Comparison of ENCODE assay signal across 24 cellular contexts in genomic region chr7:7923818-7924217, GRCh38. TPM values are rescaled to one million over a fixed set of nuclear protein-coding genes. Genes with fewer than 3 reads are reported as not detected.
DNase-seq lines count a peak whose midpoint lies in the region; ATAC-seq lines count a peak whose summit lies in the region.
"Had no signal": no experiment of that assay in that cellular context is flagged by ENCODE, and none has a peak within 500 bp of the region (broad histone marks: within the 10 kb centered on the region; RNA-seq: fewer than 3 reads in every experiment).

No MANE protein-coding gene starts in this region.

- POLR2A ChIA-PET in CD8-positive, alpha-beta memory T cell (lab: Charles Lee): interaction anchor here (0.7 kb wide), 1 partner anchor 265 kb away, joined by 19 read pairs; no protein-coding TSS in a partner anchor

- H3K27ac Mint-ChIP-seq in CD8-positive, alpha-beta memory T cell: peak overlapping the region in 7 of 8 donors; percentile 0 to 67 (median 36)
- H3K27ac Mint-ChIP-seq in IgD-negative memory B cell: no peak overlapping the region
- H3K27ac Mint-ChIP-seq in T-helper 17 cell: peak overlapping the region; percentile 32
- peak overlapping the region in 1 of 2 donors; percentile 20 for H3K27ac Mint-ChIP-seq in natural killer cell treated with Interleukin-12 subunit alpha and Interleukin-12 subunit beta and Interleukin-15 and Interleukin-18, amount 100 ng/mL, for 72 hours
- H3K27ac Mint-ChIP-seq: nephron; stimulated activated naive B cell treated with anti-CD40 and anti-IgM and Interleukin-4, amounts not matched to agents 10 μg/mL and 1 μg/mL and 100 μg/mL, for 72 hours had no signal

- no peak overlapping the region for H3K4me3 ChIP-seq in CD8-positive, alpha-beta memory T cell (ENCODE audit: low read length)
- H3K4me3 ChIP-seq: cardiac muscle cell, Peyer's patch, right atrium auricular region, suprapubic skin had no signal

- H3K36me3 ChIP-seq in CD8-positive, alpha-beta memory T cell (ENCODE audit: insufficient read depth, low read length): no peaks in the 10 kb centered on the region
- H3K36me3 ChIP-seq: cardiac muscle cell, Peyer's patch, right atrium auricular region, suprapubic skin had no signal

- H3K27me3 ChIP-seq in CD8-positive, alpha-beta memory T cell (ENCODE audit: insufficient read depth, low read length, poor library complexity, severe bottlenecking): no peaks in the 10 kb centered on the region
- H3K27me3 ChIP-seq: cardiac muscle cell, Peyer's patch, right atrium auricular region, suprapubic skin had no signal

- CTCF ChIA-PET in CD8-positive, alpha-beta memory T cell (lab: Charles Lee): no interaction called here

- H3K27me3 Mint-ChIP-seq in CD8-positive, alpha-beta memory T cell: no peaks in the 10 kb centered on the region
- H3K27me3 Mint-ChIP-seq in IgD-negative memory B cell (no peaks in the 10 kb centered on the region), T-helper 17 cell (no peaks in the 10 kb centered on the region)
- no peaks in the 10 kb centered on the region for H3K27me3 Mint-ChIP-seq in natural killer cell treated with Interleukin-12 subunit alpha and Interleukin-12 subunit beta and Interleukin-15 and Interleukin-18, amount 100 ng/mL, for 72 hours
- H3K27me3 Mint-ChIP-seq: stimulated activated naive B cell treated with anti-CD40 and anti-IgM and Interleukin-4, amounts not matched to agents 10 μg/mL and 1 μg/mL and 100 μg/mL, for 72 hours had no signal

- H3K4me3 Mint-ChIP-seq in CD8-positive, alpha-beta memory T cell: peak overlapping the region in 6 of 7 donors; percentile 6 to 67 (median 55)
- H3K4me3 Mint-ChIP-seq in IgD-negative memory B cell (peak overlapping the region in 3 of 4 donors; percentile 2 to 37 (median 35)), T-helper 17 cell (peak overlapping the region; percentile 73)
- H3K4me3 Mint-ChIP-seq in natural killer cell treated with Interleukin-12 subunit alpha and Interleukin-12 subunit beta and Interleukin-15 and Interleukin-18, amount 100 ng/mL, for 72 hours: peak overlapping the region; percentile 7
- H3K4me3 Mint-ChIP-seq: activated T-cell treated with anti-CD3 and anti-CD28 coated beads, Interleukin-2, amount 50 U/mL, for 4 hours; nephron; stimulated activated naive B cell treated with anti-CD40 and anti-IgM and Interleukin-4, amounts not matched to agents 10 μg/mL and 1 μg/mL and 100 μg/mL, for 72 hours had no signal

- no peak overlapping the region for H3K27ac ChIP-seq in CD8-positive, alpha-beta memory T cell (ENCODE audit: low read depth, low read length)
- H3K27ac ChIP-seq: cardiac muscle cell, parathyroid adenoma, Peyer's patch, right atrium auricular region, suprapubic skin had no signal

- no peaks in the 10 kb centered on the region for H3K9me3 ChIP-seq in CD8-positive, alpha-beta memory T cell (ENCODE audit: low read length)
- H3K9me3 ChIP-seq in T-helper 17 cell (ENCODE audit: control insufficient read depth, low read length, poor library complexity, severe bottlenecking): no peaks in the 10 kb centered on the region
- H3K9me3 ChIP-seq: Peyer's patch, right atrium auricular region, suprapubic skin had no signal

- peak; percentile 41 for ATAC-seq in T-helper 17 cell
- no peak for ATAC-seq in natural killer cell treated with Interleukin-12 subunit alpha and Interleukin-12 subunit beta and Interleukin-15 and Interleukin-18, amount 100 ng/mL, for 72 hours
- ATAC-seq in HG02970 (IDR thresholded peaks at IDR 0.05; ENCODE audit: low FRiP score, unreplicated experiment): no peak
- ATAC-seq: activated T-cell treated with anti-CD3 and anti-CD28 coated beads, Interleukin-2, amount 50 U/mL, for 4 hours; left ventricle myocardium superior; stimulated activated naive B cell treated with anti-CD40 and anti-IgM and Interleukin-4, amounts not matched to agents 10 μg/mL and 1 μg/mL and 100 μg/mL, for 72 hours had no signal

- H3K4me1 Mint-ChIP-seq in CD8-positive, alpha-beta memory T cell: peaks cover 29 to 54% (median 49%) of the 10 kb centered on the region in 3 donors
- H3K4me1 Mint-ChIP-seq in IgD-negative memory B cell: peaks cover 33 to 42% (median 40%) of the 10 kb centered on the region in 3 donors
- peaks cover 30% of the 10 kb centered on the region for H3K4me1 Mint-ChIP-seq in T-helper 17 cell
- H3K4me1 Mint-ChIP-seq in natural killer cell treated with Interleukin-12 subunit alpha and Interleukin-12 subunit beta and Interleukin-15 and Interleukin-18, amount 100 ng/mL, for 72 hours (ENCODE audit: low read depth in 2 of 2): peaks cover 21 to 25% of the 10 kb centered on the region in 2 donors
- H3K4me1 Mint-ChIP-seq: nephron had no signal

- no peak for DNase-seq in CD8-positive, alpha-beta memory T cell
- DNase-seq in T-helper 17 cell (no peak), dermis blood vessel endothelial cell (no peak), AG08396 (ENCODE audit: low spot score) (no peak)
- DNase-seq in natural killer cell treated with Interleukin-12 subunit alpha and Interleukin-12 subunit beta and Interleukin-15 and Interleukin-18, amount 100 ng/mL, for 72 hours (ENCODE audit: low spot score): no peak
- DNase-seq: activated naive CD4-positive, alpha-beta T cell treated with anti-CD3 and anti-CD28 coated beads, Interleukin-2, amount 50 U/mL, for 16 hours; activated T-cell treated with anti-CD3 and anti-CD28 coated beads, Interleukin-2, amount 50 U/mL, for 4 hours; anterior cingulate cortex; DMS79 treated with DMSO at 0.1 percent for 48 hours; islet precursor cell; left ventricle myocardium superior; midbrain; NCI-H1436; NCI-H510A; Peyer's patch; SIG-M5; stimulated activated naive B cell treated with anti-CD40 and anti-IgM and Interleukin-4, amounts not matched to agents 10 μg/mL and 1 μg/mL and 100 μg/mL, for 72 hours had no signal

- peaks cover 0 to 3% (median 0%) of the 10 kb centered on the region in 3 donors for H3K36me3 Mint-ChIP-seq in CD8-positive, alpha-beta memory T cell
- H3K36me3 Mint-ChIP-seq in IgD-negative memory B cell: peaks cover 3% of the 10 kb centered on the region
- H3K36me3 Mint-ChIP-seq in T-helper 17 cell (ENCODE audit: low read depth): peaks cover 5% of the 10 kb centered on the region
- no peaks in the 10 kb centered on the region for H3K36me3 Mint-ChIP-seq in natural killer cell treated with Interleukin-12 subunit alpha and Interleukin-12 subunit beta and Interleukin-15 and Interleukin-18, amount 100 ng/mL, for 72 hours

- H3K4me1 ChIP-seq in CD8-positive, alpha-beta memory T cell (ENCODE audit: insufficient read depth, low read length): no peaks in the 10 kb centered on the region
- H3K4me1 ChIP-seq: right atrium auricular region, suprapubic skin had no signal

- H3K9me3 Mint-ChIP-seq in CD8-positive, alpha-beta memory T cell: no peaks in the 10 kb centered on the region
- no peaks in the 10 kb centered on the region for H3K9me3 Mint-ChIP-seq in IgD-negative memory B cell
- no peaks in the 10 kb centered on the region for H3K9me3 Mint-ChIP-seq in natural killer cell treated with Interleukin-12 subunit alpha and Interleukin-12 subunit beta and Interleukin-15 and Interleukin-18, amount 100 ng/mL, for 72 hours
- H3K9me3 Mint-ChIP-seq: activated T-cell treated with anti-CD3 and anti-CD28 coated beads, Interleukin-2, amount 50 U/mL, for 4 hours; nephron; stimulated activated naive B cell treated with anti-CD40 and anti-IgM and Interleukin-4, amounts not matched to agents 10 μg/mL and 1 μg/mL and 100 μg/mL, for 72 hours had no signal

RNA-seq across cellular contexts. Expression of gene GLCCI1, which starts 44.8 kb away (rescaled TPM):
- 10 to 100 TPM in 1 of 2 experiments, 1 to 10 TPM in 1; 9.5 to 12.9 TPM for total RNA-seq in CD8-positive, alpha-beta memory T cell
- polyA plus RNA-seq in CD8-positive, alpha-beta memory T cell: 29.1 TPM
- polyA plus RNA-seq in IgD-negative memory B cell: 4.9 TPM
- total RNA-seq in T-helper 17 cell (10 to 100 TPM; 43.5 to 44.5 TPM), dermis blood vessel endothelial cell (0.85 and 2.1 TPM in 2 replicates)
- 10 to 100 TPM; 15.5 to 16.7 TPM for total RNA-seq in natural killer cell treated with Interleukin-12 subunit alpha and Interleukin-12 subunit beta and Interleukin-15 and Interleukin-18, amount 100 ng/mL, for 72 hours

Comparison
In these comparisons a context has a peak if more than half of its experiments do, and no peak if none do; other contexts are left out.
1. H3K27ac Mint-ChIP-seq: peak in CD8-positive, alpha-beta memory T cell (7 of 8) and T-helper 17 cell (single experiment); none in IgD-negative memory B cell (0 of 3).
2. H3K4me3 Mint-ChIP-seq: peak in every context shown above with its lines; median percentile 73 in T-helper 17 cell; 55 in CD8-positive, alpha-beta memory T cell; 35 in IgD-negative memory B cell; 7 in natural killer cell treated with Interleukin-12 subunit alpha and Interleukin-12 subunit beta and Interleukin-15 and Interleukin-18, amount 100 ng/mL, for 72 hours.